In genomic region chr20:56400001-56400640, GRCh38 we compare ENCODE assay signal across 8 cellular contexts. TPM values are rescaled to one million over a fixed set of nuclear protein-coding genes. Genes with fewer than 3 reads are reported as not detected.
DNase-seq lines count a peak whose midpoint lies in the region; ATAC-seq and TF ChIP-seq lines count a peak whose summit lies in the region.

No MANE protein-coding gene starts in this region.

- peaks cover 25% of the 10 kb centered on the region for H3K79me2 ChIP-seq in KMS-11 (ENCODE audit: insufficient read depth, low read depth)

- POLR2A ChIA-PET in BJ (lab: Charles Lee), result no interaction called here
- POLR2A ChIA-PET in activated naive CD8-positive, alpha-beta T cell treated with anti-CD3 and anti-CD28 coated beads, Interleukin-2, amount 10 ng/mL, durations not matched to agents 7 days and 5 days (lab: Charles Lee), result no interaction called here

- H3K4me2 ChIP-seq in KMS-11, result no peak overlapping the region

- CTCF ChIA-PET in BJ (lab: Yijun Ruan, JAX), result interaction anchor here (1.0 to 2.0 kb wide), 6 partner anchors 9 to 76 kb away, joined by 3 to 6 read pairs (median 4); partner anchors contain the start of gene CASS4

- no peaks in the 10 kb centered on the region for H3K9me3 Mint-ChIP-seq in activated naive CD8-positive, alpha-beta T cell treated with anti-CD3 and anti-CD28 coated beads, Interleukin-2, amount 10 ng/mL, durations not matched to agents 7 days and 5 days

- peak; percentile 84 for ATAC-seq in GM18909 (IDR thresholded peaks at IDR 0.05; ENCODE audit: poor library complexity, unreplicated experiment)
- ATAC-seq in activated naive CD8-positive, alpha-beta T cell treated with anti-CD3 and anti-CD28 coated beads, Interleukin-2, amount 10 ng/mL, durations not matched to agents 7 days and 5 days (ENCODE audit: low read depth), result peak; percentile 75

- no peak overlapping the region for H3K9ac ChIP-seq in KMS-11

- no peak overlapping the region for H3K4me3 ChIP-seq in BJ (ENCODE audit: low read depth, low read length)
- H3K4me3 ChIP-seq in KMS-11 (IDR thresholded peaks at IDR 0.05; ENCODE audit: insufficient read depth, low read depth, low read length), result no peak overlapping the region
- no peak overlapping the region for H3K4me3 ChIP-seq in right atrium auricular region
- no peak overlapping the region for H3K4me3 ChIP-seq in spleen

- H3K9me3 ChIP-seq in right atrium auricular region (no peaks in the 10 kb centered on the region), spleen (no peaks in the 10 kb centered on the region)

- no peaks in the 10 kb centered on the region for H3K27me3 Mint-ChIP-seq in activated naive CD8-positive, alpha-beta T cell treated with anti-CD3 and anti-CD28 coated beads, Interleukin-2, amount 10 ng/mL, durations not matched to agents 7 days and 5 days

- peak overlapping the region; percentile 48 for H3K4me3 Mint-ChIP-seq in activated naive CD8-positive, alpha-beta T cell treated with anti-CD3 and anti-CD28 coated beads, Interleukin-2, amount 10 ng/mL, durations not matched to agents 7 days and 5 days

- no peaks in the 10 kb centered on the region for H3K4me1 ChIP-seq in KMS-11 (ENCODE audit: low read depth, poor library complexity, severe bottlenecking)
- H3K4me1 ChIP-seq in right atrium auricular region, result peaks cover 0 to 4% of the 10 kb centered on the region in 2 donors
- peaks cover 11 to 28% (median 13%) of the 10 kb centered on the region in 6 donors for H3K4me1 ChIP-seq in spleen

- peak; percentile 83 for TF ChIP-seq CTCF in BJ (IDR thresholded peaks at IDR 0.05; ENCODE audit: insufficient read depth, low read depth, low read length)
- peak; percentile 93 for TF ChIP-seq CTCF in KMS-11 (conservative IDR thresholded peaks at IDR 0.05; ENCODE audit: low read depth, low read length)
- peak; percentile 51 to 85 for TF ChIP-seq CTCF in right atrium auricular region (IDR thresholded peaks at IDR 0.05)
- TF ChIP-seq CTCF in spleen (IDR thresholded peaks at IDR 0.05 in 8 of 11, conservative IDR thresholded peaks at IDR 0.05 in 3 of 11), result peak; percentile 52 to 91 (median 79)

- no peak for DNase-seq in BJ (ENCODE audit: low read depth)
- peak; percentile 39 to 63 for DNase-seq in SHP77 (lab: John Stamatoyannopoulos, UW)
- DNase-seq in activated naive CD8-positive, alpha-beta T cell treated with anti-CD3 and anti-CD28 coated beads, Interleukin-2, amount 10 ng/mL, durations not matched to agents 7 days and 5 days, result no peak
- DNase-seq in right atrium auricular region (ENCODE audit: low spot score), result peak; percentile 70
- DNase-seq in spleen, result no peak
- DNase-seq in DMS153 (lab: John Stamatoyannopoulos, UW), result no peak

- H3K36me3 Mint-ChIP-seq in activated naive CD8-positive, alpha-beta T cell treated with anti-CD3 and anti-CD28 coated beads, Interleukin-2, amount 10 ng/mL, durations not matched to agents 7 days and 5 days, result peaks cover 48% of the 10 kb centered on the region

- H4K20me1 ChIP-seq in KMS-11 (ENCODE audit: insufficient read depth), result no peaks in the 10 kb centered on the region

- H3K27ac ChIP-seq in KMS-11 (no peak overlapping the region), right atrium auricular region (no peak overlapping the region), spleen (peak overlapping the region in 2 of 8 donors; percentile 8 to 30)

- no peak for TF ChIP-seq POLR2A in spleen (IDR thresholded peaks at IDR 0.05)

- intact Hi-C loops in spleen (cut with DNase I; ENCODE audit: low total_unique reads), result loop anchor here (5.0 kb wide), 1 partner anchor 67 kb away; the partner anchor contains the start of gene RTF2

- H3K36me3 ChIP-seq in BJ (ENCODE audit: control insufficient read depth, insufficient read depth, low read length), result peaks cover 19% of the 10 kb centered on the region
- peaks cover 21% of the 10 kb centered on the region; the same call in 1 of the 2 replicates for H3K36me3 ChIP-seq in KMS-11 (ENCODE audit: insufficient read depth)
- peaks cover 83% of the 10 kb centered on the region for H3K36me3 ChIP-seq in right atrium auricular region
- peaks cover 4 to 100% (median 89%) of the 10 kb centered on the region in 6 donors for H3K36me3 ChIP-seq in spleen

- peaks cover 15% of the 10 kb centered on the region for H3K4me1 Mint-ChIP-seq in activated naive CD8-positive, alpha-beta T cell treated with anti-CD3 and anti-CD28 coated beads, Interleukin-2, amount 10 ng/mL, durations not matched to agents 7 days and 5 days

- peak overlapping the region; percentile 48 for H3K27ac Mint-ChIP-seq in activated naive CD8-positive, alpha-beta T cell treated with anti-CD3 and anti-CD28 coated beads, Interleukin-2, amount 10 ng/mL, durations not matched to agents 7 days and 5 days

- H3K27me3 ChIP-seq in BJ (ENCODE audit: control insufficient read depth, insufficient read depth, low read length), result no peaks in the 10 kb centered on the region
- H3K27me3 ChIP-seq in KMS-11 (ENCODE audit: insufficient read depth, low read depth), result no peaks in the 10 kb centered on the region
- no peaks in the 10 kb centered on the region for H3K27me3 ChIP-seq in right atrium auricular region
- H3K27me3 ChIP-seq in spleen (replicated peaks in 1 of 7), result no peaks in the 10 kb centered on the region

- no peak overlapping the region for H2AFZ ChIP-seq in KMS-11 (ENCODE audit: low read depth)

RNA-seq across cellular contexts. Expression of gene CSTF1, which starts 7.7 kb away (rescaled TPM):
- polyA plus RNA-seq in BJ (2011; rRNA removed) (59.5 and 70.9 TPM in 2 replicates), spleen (10 to 100 TPM in 2 of 3 donors, 1 to 10 TPM in 1; 9.8 to 13.8 (median 10.9) TPM)
- 38.8 and 77.0 TPM in 2 replicates for polyA minus RNA-seq in BJ (2011; rRNA and poly(A)+ RNA removed)
- 10 to 100 TPM; 55.7 to 58.3 TPM for total RNA-seq in activated naive CD8-positive, alpha-beta T cell treated with anti-CD3 and anti-CD28 coated beads, Interleukin-2, amount 10 ng/mL, durations not matched to agents 7 days and 5 days
- total RNA-seq in right atrium auricular region (10 to 100 TPM; 16.4 to 22.8 TPM), spleen (10 to 100 TPM; 24.4 to 45.0 (median 32.9) TPM)

RNA-seq across cellular contexts. Expression of gene AURKA, which starts 8.1 kb away (rescaled TPM):
- 40.4 and 46.4 TPM in 2 replicates for polyA plus RNA-seq in BJ (2011; rRNA removed)
- polyA minus RNA-seq in BJ (2011; rRNA and poly(A)+ RNA removed), result 20.1 and 23.6 TPM in 2 replicates
- 10 to 100 TPM; 52.4 to 60.1 TPM for total RNA-seq in activated naive CD8-positive, alpha-beta T cell treated with anti-CD3 and anti-CD28 coated beads, Interleukin-2, amount 10 ng/mL, durations not matched to agents 7 days and 5 days
- 1 to 10 TPM; 2.0 to 7.6 TPM for total RNA-seq in right atrium auricular region
- 10 to 100 TPM in 1 of 7 donors, 1 to 10 TPM in 6; 3.0 to 10.0 (median 7.5) TPM for total RNA-seq in spleen
- 1 to 10 TPM; 1.6 to 7.2 (median 5.1) TPM for polyA plus RNA-seq in spleen

RNA-seq across cellular contexts. Expression of gene CASS4, which starts 11.9 kb away (rescaled TPM):
- 0.50 and 0.63 TPM in 2 replicates for polyA plus RNA-seq in BJ (2011; rRNA removed)
- 0.51 and 0.57 TPM in 2 replicates for polyA minus RNA-seq in BJ (2011; rRNA and poly(A)+ RNA removed)
- 10 to 100 TPM; 14.2 to 18.7 TPM for total RNA-seq in activated naive CD8-positive, alpha-beta T cell treated with anti-CD3 and anti-CD28 coated beads, Interleukin-2, amount 10 ng/mL, durations not matched to agents 7 days and 5 days
- 1 to 10 TPM; 2.0 to 2.4 TPM for total RNA-seq in right atrium auricular region
- 10 to 100 TPM; 10.3 to 15.5 (median 12.5) TPM for total RNA-seq in spleen
- 1 to 10 TPM; 1.2 to 1.9 (median 1.6) TPM for polyA plus RNA-seq in spleen

RNA-seq across cellular contexts. Expression of gene FAM210B, which starts 41.3 kb away (rescaled TPM):
- 40.7 and 50.5 TPM in 2 replicates for polyA plus RNA-seq in BJ (2011; rRNA removed)
- polyA minus RNA-seq in BJ (2011; rRNA and poly(A)+ RNA removed), result 13.3 and 17.5 TPM in 2 replicates
- total RNA-seq in activated naive CD8-positive, alpha-beta T cell treated with anti-CD3 and anti-CD28 coated beads, Interleukin-2, amount 10 ng/mL, durations not matched to agents 7 days and 5 days, result 10 to 100 TPM; 10.9 to 13.6 TPM
- total RNA-seq in right atrium auricular region, result 10 to 100 TPM; 26.3 to 29.9 TPM
- 10 to 100 TPM; 18.0 to 48.4 (median 30.3) TPM for total RNA-seq in spleen
- polyA plus RNA-seq in spleen, result 10 to 100 TPM in 2 of 3 donors, 1 to 10 TPM in 1; 9.4 to 16.3 (median 10.8) TPM

Comparison
In these comparisons a context has a peak if more than half of its experiments do, and no peak if none do; other contexts are left out.
1. DNase-seq: peak in SHP77 (2 of 2) and right atrium auricular region (single experiment); none in BJ (single experiment), activated naive CD8-positive, alpha-beta T cell treated with anti-CD3 and anti-CD28 coated beads, Interleukin-2, amount 10 ng/mL, durations not matched to agents 7 days and 5 days (single experiment), spleen (single experiment) and DMS153 (single experiment).
2. RNA of gene AURKA, which starts 8.1 kb away (total RNA-seq): 52.4 to 60.1 TPM in activated naive CD8-positive, alpha-beta T cell treated with anti-CD3 and anti-CD28 coated beads, Interleukin-2, amount 10 ng/mL, durations not matched to agents 7 days and 5 days; 2.0 to 7.6 TPM in right atrium auricular region and 3.0 to 10.0 TPM in spleen; every median in the first group is over 4 times any median in the second.
3. Peak in every context shown above with its lines, with median percentiles within 50 percentile points of each other: CTCF ChIP-seq.